ENCODE assay signal across 1 cellular context in the genomic region with DNA sequence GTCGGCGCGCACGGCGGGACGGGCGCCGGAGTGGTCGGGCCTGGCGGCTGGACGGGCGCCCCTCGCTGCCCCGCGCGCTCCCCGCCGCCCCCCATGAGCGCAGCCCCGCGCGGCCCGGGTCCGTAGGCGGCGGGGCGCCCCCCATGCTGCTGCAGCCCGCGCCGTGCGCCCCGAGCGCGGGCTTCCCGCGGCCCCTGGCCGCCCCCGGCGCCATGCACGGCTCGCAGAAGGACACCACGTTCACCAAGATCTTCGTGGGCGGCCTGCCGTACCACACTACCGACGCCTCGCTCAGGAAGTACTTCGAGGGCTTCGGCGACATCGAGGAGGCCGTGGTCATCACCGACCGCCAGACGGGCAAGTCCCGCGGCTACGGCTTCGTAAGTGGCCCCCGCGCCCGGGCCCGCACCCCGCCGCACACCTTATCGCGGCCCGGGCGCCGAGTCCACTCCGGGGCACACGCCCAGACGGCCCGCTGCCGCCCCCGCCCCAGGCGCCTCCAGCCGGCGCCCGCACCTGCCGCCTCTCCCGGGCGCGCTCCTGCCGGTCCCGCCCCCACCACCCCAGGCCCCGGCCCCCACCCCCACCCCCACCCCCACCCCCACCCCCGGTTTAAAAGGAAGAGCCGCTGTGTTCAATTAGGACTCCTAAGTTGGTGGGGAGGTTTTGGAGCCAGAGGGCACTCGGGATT.
TF ChIP-seq lines count a peak whose summit lies in the region.

No MANE protein-coding gene starts in this region.

TF ChIP-seq in GM23338, 12 proteins besides CTCF, POLR2A, EP300 and RAD21 (continued from another document):
- TF ChIP-seq, protein P1, sequence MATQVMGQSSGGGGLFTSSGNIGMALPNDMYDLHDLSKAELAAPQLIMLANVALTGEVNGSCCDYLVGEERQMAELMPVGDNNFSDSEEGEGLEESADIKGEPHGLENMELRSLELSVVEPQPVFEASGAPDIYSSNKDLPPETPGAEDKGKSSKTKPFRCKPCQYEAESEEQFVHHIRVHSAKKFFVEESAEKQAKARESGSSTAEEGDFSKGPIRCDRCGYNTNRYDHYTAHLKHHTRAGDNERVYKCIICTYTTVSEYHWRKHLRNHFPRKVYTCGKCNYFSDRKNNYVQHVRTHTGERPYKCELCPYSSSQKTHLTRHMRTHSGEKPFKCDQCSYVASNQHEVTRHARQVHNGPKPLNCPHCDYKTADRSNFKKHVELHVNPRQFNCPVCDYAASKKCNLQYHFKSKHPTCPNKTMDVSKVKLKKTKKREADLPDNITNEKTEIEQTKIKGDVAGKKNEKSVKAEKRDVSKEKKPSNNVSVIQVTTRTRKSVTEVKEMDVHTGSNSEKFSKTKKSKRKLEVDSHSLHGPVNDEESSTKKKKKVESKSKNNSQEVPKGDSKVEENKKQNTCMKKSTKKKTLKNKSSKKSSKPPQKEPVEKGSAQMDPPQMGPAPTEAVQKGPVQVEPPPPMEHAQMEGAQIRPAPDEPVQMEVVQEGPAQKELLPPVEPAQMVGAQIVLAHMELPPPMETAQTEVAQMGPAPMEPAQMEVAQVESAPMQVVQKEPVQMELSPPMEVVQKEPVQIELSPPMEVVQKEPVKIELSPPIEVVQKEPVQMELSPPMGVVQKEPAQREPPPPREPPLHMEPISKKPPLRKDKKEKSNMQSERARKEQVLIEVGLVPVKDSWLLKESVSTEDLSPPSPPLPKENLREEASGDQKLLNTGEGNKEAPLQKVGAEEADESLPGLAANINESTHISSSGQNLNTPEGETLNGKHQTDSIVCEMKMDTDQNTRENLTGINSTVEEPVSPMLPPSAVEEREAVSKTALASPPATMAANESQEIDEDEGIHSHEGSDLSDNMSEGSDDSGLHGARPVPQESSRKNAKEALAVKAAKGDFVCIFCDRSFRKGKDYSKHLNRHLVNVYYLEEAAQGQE (IDR thresholded peaks at IDR 0.05; ENCODE audit: unreplicated experiment): no peak
